In the genomic region with DNA sequence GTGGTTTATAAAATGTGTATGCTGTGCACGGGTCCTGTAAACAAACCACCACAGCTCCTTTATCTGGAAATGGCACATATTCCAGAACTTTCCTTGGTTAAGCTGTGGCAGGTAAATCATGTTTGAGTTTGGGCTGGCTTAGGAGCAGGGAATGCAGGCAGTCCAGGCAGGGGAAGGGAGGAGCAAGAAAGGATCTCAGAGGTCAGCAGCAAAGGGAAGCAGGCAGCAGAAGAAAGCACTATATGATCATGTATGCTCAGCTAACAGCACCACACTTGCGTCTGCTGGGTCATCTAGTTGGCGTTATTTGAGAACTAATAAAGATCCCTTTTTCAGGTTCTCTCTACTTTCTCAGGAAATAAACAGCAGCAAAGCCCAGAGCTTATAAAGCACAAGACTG, we compare ENCODE assay signal across 18 cellular contexts. TPM values are rescaled to one million over a fixed set of nuclear protein-coding genes. Genes with fewer than 3 reads are reported as not detected.
DNase-seq lines count a peak whose midpoint lies in the region; ATAC-seq and TF ChIP-seq lines count a peak whose summit lies in the region.
"Had no signal": no experiment of that assay in that cellular context is flagged by ENCODE, and none has a peak within 500 bp of the region (broad histone marks: within the 10 kb centered on the region; RNA-seq: fewer than 3 reads in every experiment).

No MANE protein-coding gene starts in this region.

- H3K4me1 Mint-ChIP-seq in H9 (peaks cover 10 to 11% of the 10 kb centered on the region in 2 experiments), endothelial cell (ENCODE audit: unreplicated experiment) (peaks cover 18% of the 10 kb centered on the region), T-helper 17 cell (no peaks in the 10 kb centered on the region)

- no peaks in the 10 kb centered on the region for H4K20me1 ChIP-seq in H9 (ENCODE audit: control insufficient read depth, insufficient read depth, insufficient read length)

- H2BK12ac ChIP-seq in H9 (ENCODE audit: insufficient read length, low read depth, low read length) = no peak overlapping the region

- H3K23ac ChIP-seq in H9 (ENCODE audit: insufficient read length, low read depth, low read length) = no peak overlapping the region

- H3K27ac Mint-ChIP-seq in H9 (no peak overlapping the region; a peak in 1 of 7 replicates), endothelial cell (ENCODE audit: unreplicated experiment) (peak overlapping the region; percentile 10), T-helper 17 cell (no peak overlapping the region)
- H3K27ac Mint-ChIP-seq: CD14-positive monocyte, HFFc6 had no signal

- H3K36me3 ChIP-seq in prostate gland = no peaks in the 10 kb centered on the region
- H3K36me3 ChIP-seq: MG63, SJSA1 had no signal

- H3K27ac ChIP-seq in H9 (ENCODE audit: insufficient read length, low read depth, low read length) (no peak overlapping the region), prostate gland (peak overlapping the region; percentile 35 to 49)
- H3K27ac ChIP-seq: SJSA1 had no signal

- H3K4me3 ChIP-seq in prostate gland = no peak overlapping the region
- H3K4me3 ChIP-seq: MG63, SJSA1 had no signal

- ATAC-seq in T-helper 17 cell (no peak), HG02852 (IDR thresholded peaks at IDR 0.05; ENCODE audit: unreplicated experiment) (no peak)
- ATAC-seq: HepG2 had no signal

- peak overlapping the region; percentile 57 for H3K18ac ChIP-seq in H9 (ENCODE audit: insufficient read length, low read depth, low read length)

- H3T11ph ChIP-seq in H9 (ENCODE audit: low read length) = no peak overlapping the region

- no peak overlapping the region for H3K4me3 Mint-ChIP-seq in H9
- no peak overlapping the region for H3K4me3 Mint-ChIP-seq in endothelial cell (ENCODE audit: unreplicated experiment)
- no peak overlapping the region for H3K4me3 Mint-ChIP-seq in T-helper 17 cell
- H3K4me3 Mint-ChIP-seq: CD14-positive monocyte, HFFc6 had no signal

- H3K9me3 ChIP-seq in H9 (ENCODE audit: control insufficient read depth, low read depth, low read length) = no peaks in the 10 kb centered on the region
- H3K9me3 ChIP-seq in prostate gland = no peaks in the 10 kb centered on the region
- no peaks in the 10 kb centered on the region for H3K9me3 ChIP-seq in T-helper 17 cell (ENCODE audit: control insufficient read depth, low read length, poor library complexity, severe bottlenecking)
- H3K9me3 ChIP-seq: MG63, SJSA1 had no signal

- H2BK20ac ChIP-seq in H9 (ENCODE audit: low read depth, low read length, poor library complexity, severe bottlenecking) = no peak overlapping the region

- TF ChIP-seq POLR2A in prostate gland (IDR thresholded peaks at IDR 0.05) = no peak

- no peak overlapping the region for H3K4ac ChIP-seq in H9 (ENCODE audit: low read depth, low read length)

- H2AK5ac ChIP-seq in H9 (ENCODE audit: insufficient read length, low read length) = no peak overlapping the region

- H3K27me3 Mint-ChIP-seq in H9 (ENCODE audit: low read depth) (no peaks in the 10 kb centered on the region), endothelial cell (ENCODE audit: unreplicated experiment) (peaks cover 4% of the 10 kb centered on the region), T-helper 17 cell (peaks cover 14% of the 10 kb centered on the region)

- no peak overlapping the region for H3K14ac ChIP-seq in H9 (ENCODE audit: insufficient read depth, low read length)

- no peak overlapping the region for H2BK5ac ChIP-seq in H9 (ENCODE audit: insufficient read length, low read length)

- TF ChIP-seq CTCF in H9 (conservative IDR thresholded peaks at IDR 0.05) (no peak), endothelial cell (IDR thresholded peaks at IDR 0.05; ENCODE audit: unreplicated experiment) (no peak), prostate gland (IDR thresholded peaks at IDR 0.05) (no peak)

- H2BK120ac ChIP-seq in H9 (ENCODE audit: low read depth, low read length, poor library complexity, severe bottlenecking) = no peak overlapping the region

- DNase-seq in NCI-H1417 (lab: John Stamatoyannopoulos, UW) = peak in 2 of 3 experiments; percentile 55 to 72
- DNase-seq in NCI-H1417 treated with DMSO at 0.1 percent for 48 hours (lab: John Stamatoyannopoulos, UW) = no peak
- DNase-seq in H9 = no peak
- no peak for DNase-seq in endothelial cell (ENCODE audit: low spot score)
- no peak for DNase-seq in prostate gland (ENCODE audit: low spot score)
- DNase-seq in T-helper 17 cell = no peak
- no peak for DNase-seq in AG08396 (ENCODE audit: low spot score)
- DNase-seq: DMS 273 treated with DMSO at 0.1 percent for 48 hours, EL, HFFc6, MG63, NCI-H1092, NCI-H1694 treated with DMSO at 0.1 percent for 48 hours, NCI-H526 treated with DMSO at 0.1 percent for 48 hours had no signal

- H4K5ac ChIP-seq in H9 (ENCODE audit: insufficient read length, low read depth, low read length) = no peak overlapping the region

- H3K4me1 ChIP-seq in H9 (ENCODE audit: insufficient read depth, low read length) = peaks cover 4% of the 10 kb centered on the region; the same call in 1 of the 2 replicates
- no peaks in the 10 kb centered on the region for H3K4me1 ChIP-seq in prostate gland (replicated peaks)
- H3K4me1 ChIP-seq: SJSA1 had no signal

- no peaks in the 10 kb centered on the region for H3K27me3 ChIP-seq in H9 (ENCODE audit: insufficient read depth, low read length)
- no peaks in the 10 kb centered on the region for H3K27me3 ChIP-seq in prostate gland (replicated peaks; ENCODE audit: insufficient read depth)
- H3K27me3 ChIP-seq: MG63, SJSA1 had no signal

- H4K91ac ChIP-seq in H9 (ENCODE audit: insufficient read length, low read depth, low read length) = no peak overlapping the region

- H3K9me3 Mint-ChIP-seq in H9 = no peaks in the 10 kb centered on the region
- no peaks in the 10 kb centered on the region for H3K9me3 Mint-ChIP-seq in endothelial cell (ENCODE audit: unreplicated experiment)
- H3K9me3 Mint-ChIP-seq: CD14-positive monocyte, HFFc6 had no signal

- WGBS in H9 (ENCODE audit: extremely low coverage, insufficient read length, low lambda C conversion rate) = no CpG with 5 or more reads among the region's 3 CpGs
- 60% methylated on average over 3 of the region's 3 CpGs for WGBS in prostate gland

- no peak overlapping the region for H3K4me2 ChIP-seq in H9 (ENCODE audit: insufficient read depth, insufficient read length, low read length)

- no peak overlapping the region for H3K9ac ChIP-seq in H9 (ENCODE audit: extremely low read depth, insufficient read length, low read length)

- no peak overlapping the region for H3K56ac ChIP-seq in H9 (ENCODE audit: insufficient read length, low read depth, low read length)

- intact Hi-C loops in prostate gland (cut with DNase I) = no loop called here

- no peak overlapping the region for H2BK15ac ChIP-seq in H9 (ENCODE audit: low read depth, low read length)

- H3K79me1 ChIP-seq in H9 (ENCODE audit: insufficient read depth, low read depth, low read length, poor library complexity, severe bottlenecking) = no peaks in the 10 kb centered on the region

- H4K8ac ChIP-seq in H9 (replicated peaks; ENCODE audit: insufficient read length, low read depth, low read length) = no peak overlapping the region

- no peaks in the 10 kb centered on the region for H3K36me3 Mint-ChIP-seq in H9 (ENCODE audit: insufficient read depth in 1 of 3, low read depth in 3 of 3)
- H3K36me3 Mint-ChIP-seq in endothelial cell (ENCODE audit: low read depth, unreplicated experiment) = no peaks in the 10 kb centered on the region
- H3K36me3 Mint-ChIP-seq in T-helper 17 cell (ENCODE audit: low read depth) = peaks cover 2% of the 10 kb centered on the region
- H3K36me3 Mint-ChIP-seq: CD14-positive monocyte had no signal

- H3K79me2 ChIP-seq in H9 (ENCODE audit: insufficient read depth, low read length) = no peaks in the 10 kb centered on the region

- no peak overlapping the region for H2AFZ ChIP-seq in H9 (ENCODE audit: low read length)

- H3K23me2 ChIP-seq in H9 (ENCODE audit: insufficient read length, low read depth, low read length, poor library complexity, severe bottlenecking) = no peaks in the 10 kb centered on the region

RNA-seq across cellular contexts. Expression of a gene that starts 7.8 kb away (rescaled TPM):
- total RNA-seq in H9 (2021) (28.8 and 29.2 TPM in 2 replicates), endothelial cell (ENCODE audit: unreplicated experiment) (91.4 TPM), prostate gland (10 to 100 TPM; 49.1 to 51.0 TPM), T-helper 17 cell (10 to 100 TPM in 1 of 2 donors, 1 to 10 TPM in 1; 4.5 to 12.8 TPM)
- total RNA-seq: HFFc6, SJSA1 had no signal

Comparison
In these comparisons a context has a peak if more than half of its experiments do, and no peak if none do; other contexts are left out.
1. DNase-seq: peak in NCI-H1417 (2 of 3); none in NCI-H1417 treated with DMSO at 0.1 percent for 48 hours (single experiment), H9 (single experiment), endothelial cell (single experiment), prostate gland (single experiment), T-helper 17 cell (0 of 3) and AG08396 (single experiment).